ENCODE assay signal across 22 cellular contexts in genomic region chr18:44727291-44727690, GRCh38. TPM values are rescaled to one million over a fixed set of nuclear protein-coding genes. Genes with fewer than 3 reads are reported as not detected.
A peak's percentile ranks its signal among the peaks of the same experiment; 100 is the strongest.
DNase-seq lines count a peak whose midpoint lies in the region; ATAC-seq, FAIRE-seq and TF ChIP-seq lines count a peak whose summit lies in the region.
"Had no signal": no experiment of that assay in that cellular context is flagged by ENCODE, and none has a peak within 500 bp of the region (broad histone marks: within the 10 kb centered on the region; RNA-seq: fewer than 3 reads in every experiment).

No MANE protein-coding gene starts in this region.

- H3K9me3 Mint-ChIP-seq in activated CD4-positive, alpha-beta T cell treated with anti-CD3 and anti-CD28 coated beads for 36 hours (ENCODE audit: low read depth): peaks cover 3% of the 10 kb centered on the region
- H3K9me3 Mint-ChIP-seq in activated CD4-positive, alpha-beta T cell treated with anti-CD3 and anti-CD28 coated beads, Interleukin-2, amount 10 ng/mL, durations not matched to agents 7 days and 5 days: no peaks in the 10 kb centered on the region
- no peaks in the 10 kb centered on the region for H3K9me3 Mint-ChIP-seq in endodermal cell
- H3K9me3 Mint-ChIP-seq in stimulated activated effector memory CD8-positive, alpha-beta T cell treated with anti-CD3 and anti-CD28 coated beads, Interleukin-12 subunit alpha, Interleukin-12 subunit beta, amount 100 ng/mL, for 72 hours: no peaks in the 10 kb centered on the region
- H3K9me3 Mint-ChIP-seq: activated naive CD4-positive, alpha-beta T cell treated with anti-CD3 and anti-CD28 coated beads, Interleukin-2, amount 10 ng/mL, durations not matched to agents 7 days and 5 days; GM23338; nephron progenitor cell had no signal

- CTCF ChIA-PET in activated CD4-positive, alpha-beta T cell treated with anti-CD3 and anti-CD28 coated beads for 36 hours (lab: Charles Lee): no interaction called here
- CTCF ChIA-PET in activated CD4-positive, alpha-beta T cell treated with anti-CD3 and anti-CD28 coated beads, Interleukin-2, amount 10 ng/mL, durations not matched to agents 7 days and 5 days (lab: Charles Lee): no interaction called here

- no peak overlapping the region for H3K4me3 Mint-ChIP-seq in activated CD4-positive, alpha-beta T cell treated with anti-CD3 and anti-CD28 coated beads for 36 hours
- no peak overlapping the region for H3K4me3 Mint-ChIP-seq in activated CD4-positive, alpha-beta T cell treated with anti-CD3 and anti-CD28 coated beads, Interleukin-2, amount 10 ng/mL, durations not matched to agents 7 days and 5 days
- peak overlapping the region; percentile 7 for H3K4me3 Mint-ChIP-seq in endodermal cell
- H3K4me3 Mint-ChIP-seq in stimulated activated effector memory CD8-positive, alpha-beta T cell treated with anti-CD3 and anti-CD28 coated beads, Interleukin-12 subunit alpha, Interleukin-12 subunit beta, amount 100 ng/mL, for 72 hours: peak overlapping the region; percentile 65
- H3K4me3 Mint-ChIP-seq: activated naive CD4-positive, alpha-beta T cell treated with anti-CD3 and anti-CD28 coated beads, Interleukin-2, amount 10 ng/mL, durations not matched to agents 7 days and 5 days; GM23338; nephron progenitor cell; T-helper 17 cell had no signal

- 73% methylated on average over 3 to 4 of the region's 4 CpGs for WGBS in endodermal cell (ENCODE audit: insufficient coverage in 1 of 2, insufficient read length in 1 of 2), 2 experiments

- no peaks in the 10 kb centered on the region for H3K36me3 ChIP-seq in endodermal cell (ENCODE audit: control insufficient read depth, insufficient read depth, low read length)
- H3K36me3 ChIP-seq: left lung had no signal

- H3K36me3 Mint-ChIP-seq in activated CD4-positive, alpha-beta T cell treated with anti-CD3 and anti-CD28 coated beads for 36 hours (ENCODE audit: low read depth): peaks cover 6% of the 10 kb centered on the region
- H3K36me3 Mint-ChIP-seq in activated CD4-positive, alpha-beta T cell treated with anti-CD3 and anti-CD28 coated beads, Interleukin-2, amount 10 ng/mL, durations not matched to agents 7 days and 5 days (ENCODE audit: low read depth): peaks cover 17% of the 10 kb centered on the region
- no peaks in the 10 kb centered on the region for H3K36me3 Mint-ChIP-seq in endodermal cell (ENCODE audit: low read depth)
- H3K36me3 Mint-ChIP-seq in stimulated activated effector memory CD8-positive, alpha-beta T cell treated with anti-CD3 and anti-CD28 coated beads, Interleukin-12 subunit alpha, Interleukin-12 subunit beta, amount 100 ng/mL, for 72 hours: peaks cover 42% of the 10 kb centered on the region

- peak; percentile 42 for FAIRE-seq in GM19239 (lab: Jason Lieb, UNC)
- FAIRE-seq: A204.1 had no signal

- H3K4me1 ChIP-seq in endodermal cell (ENCODE audit: control insufficient read depth, insufficient read depth, low read length): peaks cover 51% of the 10 kb centered on the region

- H3K27me3 ChIP-seq in endodermal cell (ENCODE audit: control insufficient read depth, insufficient read depth, low read length, poor library complexity, severe bottlenecking): no peaks in the 10 kb centered on the region
- H3K27me3 ChIP-seq: testis had no signal

- no peak overlapping the region for H3K9ac ChIP-seq in endodermal cell (ENCODE audit: extremely low read depth, low read length, poor library complexity, severe bottlenecking)

- intact Hi-C loops in activated CD4-positive, alpha-beta T cell treated with anti-CD3 and anti-CD28 coated beads for 36 hours (cut with DNase I, micrococcal nuclease): loop anchor here in 1 of 2 experiments (5.0 kb wide), 1 partner anchor 70 kb away; no protein-coding TSS in a partner anchor

- no peak for TF ChIP-seq CTCF in endodermal cell (conservative IDR thresholded peaks at IDR 0.05)
- no peak for TF ChIP-seq CTCF in omental fat pad (IDR thresholded peaks at IDR 0.05)

- H3K4me3 ChIP-seq in endodermal cell (ENCODE audit: low read length): peak overlapping the region; percentile 1
- H3K4me3 ChIP-seq: GM23338, left lung, testis had no signal

- no peak for DNase-seq in activated CD4-positive, alpha-beta T cell treated with anti-CD3 and anti-CD28 coated beads for 36 hours
- DNase-seq in activated CD4-positive, alpha-beta T cell treated with anti-CD3 and anti-CD28 coated beads, Interleukin-2, amount 10 ng/mL, durations not matched to agents 7 days and 5 days: no peak
- DNase-seq in GM19239 (ENCODE audit: insufficient read length, low spot score): no peak
- DNase-seq in endodermal cell: no peak
- DNase-seq in stimulated activated effector memory CD8-positive, alpha-beta T cell treated with anti-CD3 and anti-CD28 coated beads, Interleukin-12 subunit alpha, Interleukin-12 subunit beta, amount 100 ng/mL, for 72 hours (ENCODE audit: low spot score in 2 of 2): no peak
- DNase-seq in OCI-M1 (lab: John Stamatoyannopoulos, UW): no peak
- DNase-seq in omental fat pad (ENCODE audit: low spot score): no peak
- no peak for DNase-seq in NCI-H2171 (lab: John Stamatoyannopoulos, UW)
- DNase-seq: activated CD4-positive, alpha-beta T cell treated with anti-CD3 and anti-CD28 coated beads, Interleukin-2, amount 50 U/mL, for 48 hours; activated naive CD4-positive, alpha-beta T cell treated with anti-CD3 and anti-CD28 coated beads, Interleukin-2, amount 10 ng/mL, durations not matched to agents 7 days and 5 days; activated T-cell treated with anti-CD3 and anti-CD28 coated beads, Interleukin-2, amount 50 U/mL, for 48 hours; aorta; left lung; midbrain; NCI-H2081; nephron progenitor cell; SIG-M5; T-helper 17 cell; testis had no signal

- H3K27ac ChIP-seq in endodermal cell (ENCODE audit: low read depth, low read length): no peak overlapping the region
- H3K27ac ChIP-seq: testis had no signal

- H3K4me1 Mint-ChIP-seq in activated CD4-positive, alpha-beta T cell treated with anti-CD3 and anti-CD28 coated beads for 36 hours: peaks cover 79% of the 10 kb centered on the region
- H3K4me1 Mint-ChIP-seq in activated CD4-positive, alpha-beta T cell treated with anti-CD3 and anti-CD28 coated beads, Interleukin-2, amount 10 ng/mL, durations not matched to agents 7 days and 5 days: peaks cover 81% of the 10 kb centered on the region
- H3K4me1 Mint-ChIP-seq in endodermal cell: peaks cover 91% of the 10 kb centered on the region
- H3K4me1 Mint-ChIP-seq in stimulated activated effector memory CD8-positive, alpha-beta T cell treated with anti-CD3 and anti-CD28 coated beads, Interleukin-12 subunit alpha, Interleukin-12 subunit beta, amount 100 ng/mL, for 72 hours: peaks cover 95% of the 10 kb centered on the region

- POLR2A ChIA-PET in activated CD4-positive, alpha-beta T cell treated with anti-CD3 and anti-CD28 coated beads for 36 hours (lab: Charles Lee): no interaction called here
- POLR2A ChIA-PET in activated CD4-positive, alpha-beta T cell treated with anti-CD3 and anti-CD28 coated beads, Interleukin-2, amount 10 ng/mL, durations not matched to agents 7 days and 5 days (lab: Charles Lee): no interaction called here

- H3K27me3 Mint-ChIP-seq in activated CD4-positive, alpha-beta T cell treated with anti-CD3 and anti-CD28 coated beads for 36 hours: peaks cover 10% of the 10 kb centered on the region
- H3K27me3 Mint-ChIP-seq in activated CD4-positive, alpha-beta T cell treated with anti-CD3 and anti-CD28 coated beads, Interleukin-2, amount 10 ng/mL, durations not matched to agents 7 days and 5 days: peaks cover 37% of the 10 kb centered on the region
- no peaks in the 10 kb centered on the region for H3K27me3 Mint-ChIP-seq in endodermal cell (ENCODE audit: insufficient read depth)
- H3K27me3 Mint-ChIP-seq: T-helper 17 cell had no signal

- ATAC-seq in activated CD4-positive, alpha-beta T cell treated with anti-CD3 and anti-CD28 coated beads for 36 hours: no peak
- ATAC-seq in stimulated activated effector memory CD8-positive, alpha-beta T cell treated with anti-CD3 and anti-CD28 coated beads, Interleukin-12 subunit alpha, Interleukin-12 subunit beta, amount 100 ng/mL, for 72 hours: no peak
- no peak for ATAC-seq in omental fat pad (ENCODE audit: low FRiP score)
- ATAC-seq: GM23338, left lung, Panc1, T-helper 17 cell had no signal

- no peaks in the 10 kb centered on the region for H3K9me3 ChIP-seq in endodermal cell (ENCODE audit: control insufficient read depth, low read length)
- H3K9me3 ChIP-seq: left lung, testis had no signal

- H3K27ac Mint-ChIP-seq in activated CD4-positive, alpha-beta T cell treated with anti-CD3 and anti-CD28 coated beads for 36 hours: peak overlapping the region; percentile 15
- H3K27ac Mint-ChIP-seq in activated CD4-positive, alpha-beta T cell treated with anti-CD3 and anti-CD28 coated beads, Interleukin-2, amount 10 ng/mL, durations not matched to agents 7 days and 5 days: no peak overlapping the region
- peak overlapping the region; percentile 23 for H3K27ac Mint-ChIP-seq in endodermal cell
- H3K27ac Mint-ChIP-seq in stimulated activated effector memory CD8-positive, alpha-beta T cell treated with anti-CD3 and anti-CD28 coated beads, Interleukin-12 subunit alpha, Interleukin-12 subunit beta, amount 100 ng/mL, for 72 hours: peak overlapping the region; percentile 87
- H3K27ac Mint-ChIP-seq: activated naive CD4-positive, alpha-beta T cell treated with anti-CD3 and anti-CD28 coated beads, Interleukin-2, amount 10 ng/mL, durations not matched to agents 7 days and 5 days; GM23338; nephron progenitor cell; T-helper 17 cell had no signal

RNA-seq across cellular contexts. Expression of gene SETBP1, which starts 46.6 kb away (rescaled TPM):
- 1 to 10 TPM; 6.3 to 6.6 TPM for total RNA-seq in activated CD4-positive, alpha-beta T cell treated with anti-CD3 and anti-CD28 coated beads for 36 hours
- total RNA-seq in activated CD4-positive, alpha-beta T cell treated with anti-CD3 and anti-CD28 coated beads, Interleukin-2, amount 10 ng/mL, durations not matched to agents 7 days and 5 days: 1 to 10 TPM; 3.7 to 4.4 TPM
- total RNA-seq in endodermal cell: 10 to 100 TPM; 17.3 to 20.1 TPM
- polyA plus RNA-seq in endodermal cell (2013, experiment 1 of 2): 18.5 TPM
- 16.6 TPM for polyA plus RNA-seq in endodermal cell (2013, experiment 2 of 2)
- 10 to 100 TPM; 14.5 to 34.2 (median 19.3) TPM for total RNA-seq in omental fat pad

Comparison
In these comparisons a context has a peak if more than half of its experiments do, and no peak if none do; other contexts are left out.
1. H3K4me3 Mint-ChIP-seq: peak in endodermal cell (single experiment) and stimulated activated effector memory CD8-positive, alpha-beta T cell treated with anti-CD3 and anti-CD28 coated beads, Interleukin-12 subunit alpha, Interleukin-12 subunit beta, amount 100 ng/mL, for 72 hours (single experiment); none in activated CD4-positive, alpha-beta T cell treated with anti-CD3 and anti-CD28 coated beads for 36 hours (single experiment) and activated CD4-positive, alpha-beta T cell treated with anti-CD3 and anti-CD28 coated beads, Interleukin-2, amount 10 ng/mL, durations not matched to agents 7 days and 5 days (single experiment).